Comparison of ENCODE assay signal across 8 cellular contexts in the genomic region with DNA sequence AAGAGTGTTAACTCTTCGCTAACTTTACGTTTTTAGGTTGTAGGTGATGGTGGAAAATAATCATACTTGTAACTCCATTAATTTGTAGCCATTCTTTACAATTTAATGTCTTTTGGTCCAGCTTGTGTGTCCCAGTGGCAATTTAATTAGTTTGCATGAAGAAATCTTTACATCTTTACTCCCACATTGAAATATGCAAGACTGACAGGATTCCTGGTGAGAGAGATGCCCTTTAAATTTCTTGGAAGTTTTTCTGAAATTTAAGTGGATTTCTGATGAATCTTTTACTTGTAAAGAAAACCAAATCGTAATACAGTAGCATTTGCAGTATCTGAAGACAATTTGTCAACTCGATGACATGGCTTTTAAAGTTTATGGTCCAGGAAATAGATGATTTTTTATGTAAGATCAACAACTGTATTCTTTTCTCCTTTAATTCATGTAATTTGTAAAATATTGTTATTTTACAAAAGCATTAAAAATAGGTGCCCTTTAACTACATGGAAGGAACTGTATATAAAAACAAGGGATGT. TPM values are rescaled to one million over a fixed set of nuclear protein-coding genes. Genes with fewer than 3 reads are reported as not detected.
DNase-seq lines count a peak whose midpoint lies in the region; ATAC-seq and TF ChIP-seq lines count a peak whose summit lies in the region.

No MANE protein-coding gene starts in this region.

- no peak for ATAC-seq in gastrocnemius medialis
- no peak for ATAC-seq in GM18861 (IDR thresholded peaks at IDR 0.05; ENCODE audit: unreplicated experiment)

- TF ChIP-seq POLR2A in gastrocnemius medialis (IDR thresholded peaks at IDR 0.05) = no peak

- intact Hi-C loops in gastrocnemius medialis (cut with DNase I; ENCODE audit: low total_unique reads) = loop anchor here (5.0 kb wide), 2 partner anchors 64 to 386 kb away; no protein-coding TSS in a partner anchor

- TF ChIP-seq CTCF in VCaP (conservative IDR thresholded peaks at IDR 0.05) = no peak
- no peak for TF ChIP-seq CTCF in fibroblast of the aortic adventitia (IDR thresholded peaks at IDR 0.05; ENCODE audit: insufficient read depth, low read length)
- no peak for TF ChIP-seq CTCF in gastrocnemius medialis (IDR thresholded peaks at IDR 0.05 in 4 of 5, conservative IDR thresholded peaks at IDR 0.05 in 1 of 5)
- TF ChIP-seq CTCF in GM10266 (IDR thresholded peaks at IDR 0.05; ENCODE audit: control insufficient read depth, insufficient read depth, low read depth, missing control alignments) = no peak

- H3K9me3 ChIP-seq in HAP-1 (no peaks in the 10 kb centered on the region), gastrocnemius medialis (no peaks in the 10 kb centered on the region)

- DNase-seq in HAP-1 (ENCODE audit: low spot score in 2 of 2) (no peak), fibroblast of the aortic adventitia (ENCODE audit: low read depth) (no peak), gastrocnemius medialis (no peak), G401 (ENCODE audit: low spot score) (no peak), GM10266 (ENCODE audit: extremely low spot score) (no peak), amygdala (lab: John Stamatoyannopoulos, UW) (no peak)

- in situ Hi-C loops in HAP-1 (cut with MboI; ENCODE audit: low sequenced_read_pairs) = loop anchor here (5.0 to 10.0 kb wide), 2 partner anchors 166 to 264 kb away; no protein-coding TSS in a partner anchor
- in situ Hi-C loops in gastrocnemius medialis (cut with MboI; ENCODE audit: low sequenced_read_pairs in 4 of 4) = loop anchor here (10.0 to 25.0 kb wide), 6 partner anchors 266 to 719 kb away; a partner anchor contains a TSS
- in situ Hi-C loops in G401 (cut with HindIII; ENCODE audit: low sequenced_read_pairs) = no loop called here

- H3K4me3 ChIP-seq in HAP-1 (peak overlapping the region; percentile 43), fibroblast of the aortic adventitia (ENCODE audit: low read depth, low read length) (peak overlapping the region; percentile 75), gastrocnemius medialis (peak overlapping the region; percentile 69 to 82 (median 72))

- H3K4me1 ChIP-seq in HAP-1 (peaks cover 24% of the 10 kb centered on the region), gastrocnemius medialis (peaks cover 39 to 50% of the 10 kb centered on the region in 2 donors)

- H3K36me3 ChIP-seq in HAP-1 (replicated peaks) (no peaks in the 10 kb centered on the region; the same call in 1 of the 2 replicates), gastrocnemius medialis (no peaks in the 10 kb centered on the region)

- H3K27ac ChIP-seq in VCaP (peak overlapping the region; percentile 90), gastrocnemius medialis (peak overlapping the region in 1 of 4 donors; percentile 92)

- H3K27me3 ChIP-seq in HAP-1 (ENCODE audit: low read depth) = no peaks in the 10 kb centered on the region
- no peaks in the 10 kb centered on the region for H3K27me3 ChIP-seq in gastrocnemius medialis

RNA-seq across cellular contexts. Expression of a gene that starts 3.0 kb away (rescaled TPM):
- total RNA-seq in fibroblast of the aortic adventitia (ENCODE audit: low replicate concordance) = 7.2 and 14.1 TPM in 2 replicates
- total RNA-seq in gastrocnemius medialis = 1 to 10 TPM; 5.5 to 9.7 (median 8.0) TPM
- total RNA-seq in G401 (2014; rRNA removed; shearing (Covaris generic)) = 5.8 and 6.6 TPM in 2 replicates
